12 cellular contexts compared by ENCODE assay signal in the genomic region with DNA sequence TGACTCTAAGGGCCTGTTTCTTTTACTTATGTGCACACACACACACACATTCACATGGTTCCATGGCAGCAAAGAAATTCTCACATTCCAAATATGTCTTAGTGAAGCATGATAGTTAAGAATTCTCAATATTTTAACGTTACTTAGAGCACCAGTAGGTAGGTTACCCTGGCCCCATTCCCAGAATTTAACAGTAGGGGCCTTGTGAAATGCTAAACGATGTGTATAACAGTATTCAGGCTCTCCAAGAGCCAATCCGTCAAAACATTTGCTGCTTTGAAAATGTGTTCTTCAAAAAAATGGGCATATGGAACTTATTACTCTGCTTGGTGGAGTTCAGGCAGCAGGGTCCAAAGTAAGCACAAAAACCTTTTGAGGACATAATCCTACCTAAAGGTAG.
A peak's percentile ranks its signal among the peaks of the same experiment; 100 is the strongest.
DNase-seq lines count a peak whose midpoint lies in the region; ATAC-seq, FAIRE-seq and TF ChIP-seq lines count a peak whose summit lies in the region.
"Had no signal": no experiment of that assay in that cellular context is flagged by ENCODE, and none has a peak within 500 bp of the region (broad histone marks: within the 10 kb centered on the region; RNA-seq: fewer than 3 reads in every experiment).

No MANE protein-coding gene starts in this region.

- peaks cover 1% of the 10 kb centered on the region; the same call in 1 of the 2 replicates for H3K27me3 Mint-ChIP-seq in HFFc6 (ENCODE audit: insufficient read depth)
- peaks cover 16% of the 10 kb centered on the region for H3K27me3 Mint-ChIP-seq in activated T-cell treated with anti-CD3 and anti-CD28 coated beads, Interleukin-2, amount 50 U/mL, for 24 hours

- H3K36me3 ChIP-seq in small intestine (ENCODE audit: control insufficient read depth in 2 of 2, insufficient read depth in 2 of 2, low read length in 2 of 2): no peaks in the 10 kb centered on the region
- H3K36me3 ChIP-seq: BLaER1 treated with 17β-estradiol and CSF1 and Interleukin-3, amounts not matched to agents 10 nM and 100 nM had no signal

- no peaks in the 10 kb centered on the region for H3K9me3 Mint-ChIP-seq in HFFc6
- no peaks in the 10 kb centered on the region for H3K9me3 Mint-ChIP-seq in activated T-cell treated with anti-CD3 and anti-CD28 coated beads, Interleukin-2, amount 50 U/mL, for 24 hours

- CTCF ChIA-PET in A549 (lab: Yijun Ruan, JAX) (interaction anchor here (0.9 to 1.6 kb wide), 5 partner anchors 9 to 142 kb away, joined by 3 to 6 read pairs (median 3); no protein-coding TSS in a partner anchor), GM10248 (lab: Yijun Ruan, JAX) (interaction anchor here (0.9 kb wide), 1 partner anchor 29 kb away, joined by 3 read pairs; no protein-coding TSS in a partner anchor)

- no peak for TF ChIP-seq EP300 in A549 (IDR thresholded peaks at IDR 0.05)

- H3K9me3 ChIP-seq in A549 (no peaks in the 10 kb centered on the region), small intestine (ENCODE audit: control insufficient read depth, low read depth) (no peaks in the 10 kb centered on the region)

- TF ChIP-seq POLR2A in A549 (IDR thresholded peaks at IDR 0.05; ENCODE audit: low read length): no peak

- DNase-seq in A549 (ENCODE audit: low read depth in 1 of 2, low spot score in 1 of 2) (peak in 1 of 2 experiments; percentile 16), HFFc6 (peak; percentile 46), astrocyte of the hippocampus (ENCODE audit: low read depth, low spot score) (peak; percentile 84), kidney tubule cell (ENCODE audit: low spot score) (peak; percentile 57), small intestine (no peak), GM10248 (ENCODE audit: extremely low spot score) (no peak), MV-4-11 (lab: John Stamatoyannopoulos, UW) (no peak)
- DNase-seq in activated T-cell treated with anti-CD3 and anti-CD28 coated beads, Interleukin-2, amount 50 U/mL, for 24 hours: no peak
- DNase-seq: left colon, NCI-H2029 treated with DMSO at 0.1 percent for 48 hours, posterior cingulate gyrus had no signal

- H3K27ac Mint-ChIP-seq in HFFc6: peak overlapping the region; percentile 85
- H3K27ac Mint-ChIP-seq in activated T-cell treated with anti-CD3 and anti-CD28 coated beads, Interleukin-2, amount 50 U/mL, for 24 hours: no peak overlapping the region

- POLR2A ChIA-PET in A549 (lab: Yijun Ruan, JAX) (interaction anchor here (2.0 kb wide), 1 partner anchor 94 kb away, joined by 8 read pairs; a partner anchor contains a TSS), GM10248 (lab: Yijun Ruan, JAX) (no interaction called here)

- WGBS in A549 (ENCODE audit: missing lambda C conversion rate): 17% methylated on average over 3 of the region's 3 CpGs
- WGBS in small intestine, 3 donors: 56 to 58% (median 56%) methylated on average over 3 of the region's 3 CpGs

- H3K36me3 Mint-ChIP-seq in HFFc6 (ENCODE audit: low read depth): peaks cover 9% of the 10 kb centered on the region; the same call in 1 of the 2 replicates
- H3K36me3 Mint-ChIP-seq in activated T-cell treated with anti-CD3 and anti-CD28 coated beads, Interleukin-2, amount 50 U/mL, for 24 hours (ENCODE audit: low read depth): no peaks in the 10 kb centered on the region

- H3K4me3 Mint-ChIP-seq in HFFc6: peak overlapping the region; percentile 39
- H3K4me3 Mint-ChIP-seq in activated T-cell treated with anti-CD3 and anti-CD28 coated beads, Interleukin-2, amount 50 U/mL, for 24 hours: no peak overlapping the region

- H3K4me3 ChIP-seq in A549: no peak overlapping the region
- no peak overlapping the region for H3K4me3 ChIP-seq in small intestine (ENCODE audit: low read depth in 1 of 2, low read length in 2 of 2)
- H3K4me3 ChIP-seq: BLaER1 treated with 17β-estradiol and CSF1 and Interleukin-3, amounts not matched to agents 10 nM and 100 nM had no signal

- H3K4me2 ChIP-seq in A549: peak overlapping the region; percentile 64
- H3K4me2 ChIP-seq: BLaER1 treated with 17β-estradiol and CSF1 and Interleukin-3, amounts not matched to agents 10 nM and 100 nM had no signal

- no peak for TF ChIP-seq CTCF in A549 (IDR thresholded peaks at IDR 0.05)
- no peak for TF ChIP-seq CTCF in HFFc6 (IDR thresholded peaks at IDR 0.05)
- TF ChIP-seq CTCF in GM10248 (IDR thresholded peaks at IDR 0.05; ENCODE audit: control extremely low read depth, extremely low read depth, low read depth, missing control alignments): no peak

- peaks cover 85% of the 10 kb centered on the region for H3K4me1 Mint-ChIP-seq in HFFc6 (ENCODE audit: low read depth)
- no peaks in the 10 kb centered on the region for H3K4me1 Mint-ChIP-seq in activated T-cell treated with anti-CD3 and anti-CD28 coated beads, Interleukin-2, amount 50 U/mL, for 24 hours (ENCODE audit: low read depth)

- H3K27ac ChIP-seq in A549: peak overlapping the region; percentile 63 to 75
- H3K27ac ChIP-seq in small intestine (ENCODE audit: low read depth in 1 of 2, low read length in 1 of 2): no peak overlapping the region
- H3K27ac ChIP-seq: BLaER1 treated with 17β-estradiol and CSF1 and Interleukin-3, amounts not matched to agents 10 nM and 100 nM had no signal

- H3K4me1 ChIP-seq in A549: peaks cover 47% of the 10 kb centered on the region
- no peaks in the 10 kb centered on the region for H3K4me1 ChIP-seq in small intestine (ENCODE audit: control insufficient read depth in 2 of 2, insufficient read depth in 1 of 2, low read depth in 1 of 2, low read length in 1 of 2)

- H3K27me3 ChIP-seq in small intestine (ENCODE audit: control insufficient read depth in 2 of 2, insufficient read depth in 2 of 2, low read length in 2 of 2): no peaks in the 10 kb centered on the region
- H3K27me3 ChIP-seq: BLaER1 treated with 17β-estradiol and CSF1 and Interleukin-3, amounts not matched to agents 10 nM and 100 nM had no signal

- no peak for TF ChIP-seq RAD21 in A549 (conservative IDR thresholded peaks at IDR 0.05 in 1 of 2, IDR thresholded peaks at IDR 0.05 in 1 of 2)

- FAIRE-seq in A549 (lab: Jason Lieb, UNC) (no peak), small intestine (lab: Jason Lieb, UNC) (no peak)

- peak in 1 of 2 experiments; percentile 37; a peak in 2 of 6 replicates for ATAC-seq in A549
- ATAC-seq: left colon had no signal

TF ChIP-seq in A549, 52 proteins besides CTCF, POLR2A, EP300 and RAD21:
- TF ChIP-seq MAZ (IDR thresholded peaks at IDR 0.05; ENCODE audit: borderline replicate concordance, low read depth, low read length) (no peak), MAFK (IDR thresholded peaks at IDR 0.05; ENCODE audit: partially characterized antibody) (no peak)
- TF ChIP-seq, protein P1, sequence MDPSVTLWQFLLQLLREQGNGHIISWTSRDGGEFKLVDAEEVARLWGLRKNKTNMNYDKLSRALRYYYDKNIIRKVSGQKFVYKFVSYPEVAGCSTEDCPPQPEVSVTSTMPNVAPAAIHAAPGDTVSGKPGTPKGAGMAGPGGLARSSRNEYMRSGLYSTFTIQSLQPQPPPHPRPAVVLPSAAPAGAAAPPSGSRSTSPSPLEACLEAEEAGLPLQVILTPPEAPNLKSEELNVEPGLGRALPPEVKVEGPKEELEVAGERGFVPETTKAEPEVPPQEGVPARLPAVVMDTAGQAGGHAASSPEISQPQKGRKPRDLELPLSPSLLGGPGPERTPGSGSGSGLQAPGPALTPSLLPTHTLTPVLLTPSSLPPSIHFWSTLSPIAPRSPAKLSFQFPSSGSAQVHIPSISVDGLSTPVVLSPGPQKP (IDR thresholded peaks at IDR 0.05; ENCODE audit: low read depth, low read length): no peak

Comparison
In these comparisons a context has a peak if more than half of its experiments do, and no peak if none do; other contexts are left out.
1. DNase-seq: peak in HFFc6 (single experiment), astrocyte of the hippocampus (single experiment) and kidney tubule cell (single experiment); none in activated T-cell treated with anti-CD3 and anti-CD28 coated beads, Interleukin-2, amount 50 U/mL, for 24 hours (single experiment), small intestine (single experiment), GM10248 (single experiment) and MV-4-11 (single experiment).
2. H3K27ac ChIP-seq: peak in A549 (2 of 2); none in small intestine (0 of 2).